In genomic region chr11:76770642-76771445, GRCh38 we compare ENCODE assay signal across 9 cellular contexts. TPM values are rescaled to one million over a fixed set of nuclear protein-coding genes. Genes with fewer than 3 reads are reported as not detected.
DNase-seq lines count a peak whose midpoint lies in the region; ATAC-seq and TF ChIP-seq lines count a peak whose summit lies in the region.
"Had no signal": no experiment of that assay in that cellular context is flagged by ENCODE, and none has a peak within 500 bp of the region (broad histone marks: within the 10 kb centered on the region; RNA-seq: fewer than 3 reads in every experiment).

No MANE protein-coding gene starts in this region.

- H3K14ac ChIP-seq in H9 (ENCODE audit: insufficient read depth, low read length): no peak overlapping the region

- H3K18ac ChIP-seq in H9 (ENCODE audit: insufficient read length, low read depth, low read length): no peak overlapping the region

- H3K27ac Mint-ChIP-seq in H9: peak overlapping the region; percentile 73 to 91 (median 74); a peak in 5 of 7 replicates
- peak overlapping the region; percentile 33 for H3K27ac Mint-ChIP-seq in activated CD8-positive, alpha-beta T cell treated with anti-CD3 and anti-CD28 coated beads, Interleukin-2, amount 10 ng/mL, durations not matched to agents 7 days and 5 days
- H3K27ac Mint-ChIP-seq: memory B cell had no signal

- peak overlapping the region in 1 of 2 donors; percentile 8 for H3K4me3 ChIP-seq in stomach smooth muscle (ENCODE audit: low read length in 2 of 2)

- no peak overlapping the region for H2AFZ ChIP-seq in H9 (ENCODE audit: low read length)

- no peak overlapping the region for H2BK120ac ChIP-seq in H9 (ENCODE audit: low read depth, low read length, poor library complexity, severe bottlenecking)

- no peaks in the 10 kb centered on the region for H3K23me2 ChIP-seq in H9 (ENCODE audit: insufficient read length, low read depth, low read length, poor library complexity, severe bottlenecking)

- H3K27me3 Mint-ChIP-seq in H9 (ENCODE audit: low read depth): peaks cover 9% of the 10 kb centered on the region
- H3K27me3 Mint-ChIP-seq in activated CD8-positive, alpha-beta T cell treated with anti-CD3 and anti-CD28 coated beads, Interleukin-2, amount 10 ng/mL, durations not matched to agents 7 days and 5 days (ENCODE audit: low read depth): no peaks in the 10 kb centered on the region

- H3K23ac ChIP-seq in H9 (ENCODE audit: insufficient read length, low read depth, low read length): no peak overlapping the region

- no peak overlapping the region; a peak in 2 of 5 replicates for H3K4me3 Mint-ChIP-seq in H9
- no peak overlapping the region for H3K4me3 Mint-ChIP-seq in activated CD8-positive, alpha-beta T cell treated with anti-CD3 and anti-CD28 coated beads, Interleukin-2, amount 10 ng/mL, durations not matched to agents 7 days and 5 days
- H3K4me3 Mint-ChIP-seq: memory B cell had no signal

- H3K36me3 ChIP-seq in stomach smooth muscle (ENCODE audit: control insufficient read depth in 2 of 2, insufficient read depth in 2 of 2, low read length in 2 of 2): no peaks in the 10 kb centered on the region

- no peak overlapping the region for H2BK15ac ChIP-seq in H9 (ENCODE audit: low read depth, low read length)

- TF ChIP-seq CTCF in H9 (conservative IDR thresholded peaks at IDR 0.05): no peak

- DNase-seq in H9 (no peak), hepatic stellate cell (ENCODE audit: low spot score) (peak; percentile 88), HEK293T (ENCODE audit: extremely low spot score) (no peak), SIG-M5 treated with dmso at 0.1 percent for 504 hours (lab: John Stamatoyannopoulos, UW; ENCODE audit: unreplicated experiment) (no peak)
- DNase-seq in activated CD8-positive, alpha-beta T cell treated with anti-CD3 and anti-CD28 coated beads, Interleukin-2, amount 10 ng/mL, durations not matched to agents 7 days and 5 days: no peak

- H3K36me3 Mint-ChIP-seq in H9 (ENCODE audit: insufficient read depth in 1 of 3, low read depth in 3 of 3): peaks cover 4 to 17% (median 14%) of the 10 kb centered on the region in 3 experiments; a peak in 6 of 7 replicates
- no peaks in the 10 kb centered on the region for H3K36me3 Mint-ChIP-seq in activated CD8-positive, alpha-beta T cell treated with anti-CD3 and anti-CD28 coated beads, Interleukin-2, amount 10 ng/mL, durations not matched to agents 7 days and 5 days (ENCODE audit: low read depth)
- H3K36me3 Mint-ChIP-seq: memory B cell had no signal

- POLR2A ChIA-PET in activated CD8-positive, alpha-beta T cell treated with anti-CD3 and anti-CD28 coated beads, Interleukin-2, amount 10 ng/mL, durations not matched to agents 7 days and 5 days (lab: Charles Lee): no interaction called here
- POLR2A ChIA-PET in HEK293T (lab: Yijun Ruan, JAX): interaction anchor here (1.5 to 1.6 kb wide), 2 partner anchors 11 to 12 kb away, joined by 4 to 6 read pairs; partner anchors contain the start of gene TSKU

- H3K79me2 ChIP-seq in H9 (ENCODE audit: insufficient read depth, low read length): no peaks in the 10 kb centered on the region

- H3K4me1 ChIP-seq in H9 (ENCODE audit: insufficient read depth, low read length): peaks cover 2% of the 10 kb centered on the region
- H3K4me1 ChIP-seq in stomach smooth muscle (ENCODE audit: control insufficient read depth, insufficient read depth, low read length): peaks cover 32% of the 10 kb centered on the region

- H3K56ac ChIP-seq in H9 (ENCODE audit: insufficient read length, low read depth, low read length): no peak overlapping the region

- no peak overlapping the region for H3T11ph ChIP-seq in H9 (ENCODE audit: low read length)

- H3K9ac ChIP-seq in H9 (ENCODE audit: extremely low read depth, insufficient read length, low read length) (no peak overlapping the region), stomach smooth muscle (ENCODE audit: low read length in 2 of 2) (peak overlapping the region in 1 of 2 donors; percentile 36)

- no peak overlapping the region for H4K5ac ChIP-seq in H9 (ENCODE audit: insufficient read length, low read depth, low read length)

- H4K20me1 ChIP-seq in H9 (ENCODE audit: control insufficient read depth, insufficient read depth, insufficient read length): no peaks in the 10 kb centered on the region

- no CpG with 5 or more reads among the region's 6 CpGs for WGBS in H9 (ENCODE audit: extremely low coverage, insufficient read length, low lambda C conversion rate)

- peaks cover 58 to 62% of the 10 kb centered on the region in 2 experiments for H3K4me1 Mint-ChIP-seq in H9
- peaks cover 60% of the 10 kb centered on the region for H3K4me1 Mint-ChIP-seq in activated CD8-positive, alpha-beta T cell treated with anti-CD3 and anti-CD28 coated beads, Interleukin-2, amount 10 ng/mL, durations not matched to agents 7 days and 5 days (ENCODE audit: low read depth)

- peaks cover 15 to 17% of the 10 kb centered on the region in 2 experiments for H3K9me3 Mint-ChIP-seq in H9
- no peaks in the 10 kb centered on the region for H3K9me3 Mint-ChIP-seq in activated CD8-positive, alpha-beta T cell treated with anti-CD3 and anti-CD28 coated beads, Interleukin-2, amount 10 ng/mL, durations not matched to agents 7 days and 5 days (ENCODE audit: insufficient read depth)
- H3K9me3 Mint-ChIP-seq: memory B cell had no signal

- no peak overlapping the region for H3K27ac ChIP-seq in H9 (ENCODE audit: insufficient read length, low read depth, low read length)
- peak overlapping the region; percentile 41 for H3K27ac ChIP-seq in stomach smooth muscle (ENCODE audit: low read length)

- H2BK5ac ChIP-seq in H9 (ENCODE audit: insufficient read length, low read length): no peak overlapping the region

- ATAC-seq in activated CD8-positive, alpha-beta T cell treated with anti-CD3 and anti-CD28 coated beads, Interleukin-2, amount 10 ng/mL, durations not matched to agents 7 days and 5 days: no peak
- ATAC-seq in HG03039 (IDR thresholded peaks at IDR 0.05; ENCODE audit: unreplicated experiment) (no peak), HG02885 (IDR thresholded peaks at IDR 0.05; ENCODE audit: poor library complexity, unreplicated experiment) (no peak)

- no peak overlapping the region for H2BK20ac ChIP-seq in H9 (ENCODE audit: low read depth, low read length, poor library complexity, severe bottlenecking)

- H3K9me3 ChIP-seq in H9 (ENCODE audit: control insufficient read depth, low read depth, low read length): no peaks in the 10 kb centered on the region
- H3K9me3 ChIP-seq in stomach smooth muscle (ENCODE audit: control insufficient read depth in 2 of 2, low read length in 2 of 2): no peaks in the 10 kb centered on the region

- no peak overlapping the region for H3K4me2 ChIP-seq in H9 (ENCODE audit: insufficient read depth, insufficient read length, low read length)

- no peaks in the 10 kb centered on the region for H3K79me1 ChIP-seq in H9 (ENCODE audit: insufficient read depth, low read depth, low read length, poor library complexity, severe bottlenecking)

- no peak overlapping the region for H4K91ac ChIP-seq in H9 (ENCODE audit: insufficient read length, low read depth, low read length)

- no peak overlapping the region for H2BK12ac ChIP-seq in H9 (ENCODE audit: insufficient read length, low read depth, low read length)

- H3K27me3 ChIP-seq in H9 (ENCODE audit: insufficient read depth, low read length): no peaks in the 10 kb centered on the region
- no peaks in the 10 kb centered on the region for H3K27me3 ChIP-seq in stomach smooth muscle (ENCODE audit: control insufficient read depth in 1 of 2, insufficient read depth in 2 of 2, low read length in 2 of 2)

- H3K4ac ChIP-seq in H9 (ENCODE audit: low read depth, low read length): no peak overlapping the region

- H4K8ac ChIP-seq in H9 (replicated peaks; ENCODE audit: insufficient read length, low read depth, low read length): no peak overlapping the region

- H2AK5ac ChIP-seq in H9 (ENCODE audit: insufficient read length, low read length): no peak overlapping the region

- CTCF ChIA-PET in activated CD8-positive, alpha-beta T cell treated with anti-CD3 and anti-CD28 coated beads, Interleukin-2, amount 10 ng/mL, durations not matched to agents 7 days and 5 days (lab: Charles Lee): interaction anchor here (0.7 to 1.8 kb wide), 4 partner anchors 11 to 149 kb away, joined by 3 to 6 read pairs (median 4); no protein-coding TSS in a partner anchor
- CTCF ChIA-PET in HEK293T (lab: Yijun Ruan, JAX): interaction anchor here (0.5 kb wide), 2 partner anchors 12 to 213 kb away, joined by 3 read pairs; no protein-coding TSS in a partner anchor

TF ChIP-seq in HEK293T, 16 proteins besides CTCF, POLR2A, EP300 and RAD21:
- TF ChIP-seq NFRKB (IDR thresholded peaks at IDR 0.05) (no peak), HDGF (IDR thresholded peaks at IDR 0.05; ENCODE audit: borderline replicate concordance) (no peak), PKNOX1 (IDR thresholded peaks at IDR 0.05) (no peak), BHLHE40 (IDR thresholded peaks at IDR 0.05; ENCODE audit: borderline replicate concordance) (no peak)

RNA-seq across cellular contexts. Expression of gene TSKU, which starts 12.3 kb away (rescaled TPM):
- total RNA-seq in H9 (2021): 25.4 and 27.4 TPM in 2 replicates
- 1 to 10 TPM; 2.5 TPM for total RNA-seq in activated CD8-positive, alpha-beta T cell treated with anti-CD3 and anti-CD28 coated beads, Interleukin-2, amount 10 ng/mL, durations not matched to agents 7 days and 5 days
